ENCODE assay signal across 8 cellular contexts in the genomic region with DNA sequence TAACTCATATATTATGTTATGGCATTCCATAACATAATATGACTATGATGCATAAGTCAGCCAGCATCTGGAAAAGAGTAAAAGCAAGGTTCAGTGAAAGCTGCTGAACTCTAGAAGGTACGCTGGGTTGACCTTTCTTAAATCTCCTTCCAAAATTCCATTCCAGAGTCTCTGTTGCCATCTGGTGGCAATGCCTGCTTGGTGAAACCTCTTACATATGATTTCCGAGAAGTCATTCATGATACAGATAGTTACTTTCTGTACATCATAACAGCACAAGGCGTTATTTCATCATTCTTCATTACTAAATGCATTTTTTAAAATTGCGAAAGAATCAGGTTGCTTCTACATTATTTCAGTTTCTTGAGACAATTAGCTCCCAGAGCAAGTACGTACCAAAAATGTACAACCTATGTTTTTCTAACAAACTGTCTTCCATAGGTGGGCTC. TPM values are rescaled to one million over a fixed set of nuclear protein-coding genes. Genes with fewer than 3 reads are reported as not detected.
DNase-seq lines count a peak whose midpoint lies in the region; ATAC-seq lines count a peak whose summit lies in the region.

No MANE protein-coding gene starts in this region.

- H3K27me3 ChIP-seq in NT2/D1 (ENCODE audit: insufficient read depth, insufficient read length) = peaks cover 14% of the 10 kb centered on the region

- H3K9ac ChIP-seq in NT2/D1 (ENCODE audit: insufficient read length, low read depth) = no peak overlapping the region

- no peaks in the 10 kb centered on the region for H3K9me3 Mint-ChIP-seq in activated CD8-positive, alpha-beta memory T cell treated with anti-CD3 and anti-CD28 coated beads, Interleukin-2, amount 10 ng/mL, durations not matched to agents 7 days and 5 days (ENCODE audit: low read depth)

- no peaks in the 10 kb centered on the region for H3K36me3 ChIP-seq in NT2/D1 (ENCODE audit: insufficient read depth, insufficient read length, low read length)

- peak overlapping the region; percentile 62 for H3K27ac Mint-ChIP-seq in activated CD8-positive, alpha-beta memory T cell treated with anti-CD3 and anti-CD28 coated beads, Interleukin-2, amount 10 ng/mL, durations not matched to agents 7 days and 5 days

- peak overlapping the region; percentile 13 for H3K4me3 Mint-ChIP-seq in activated CD8-positive, alpha-beta memory T cell treated with anti-CD3 and anti-CD28 coated beads, Interleukin-2, amount 10 ng/mL, durations not matched to agents 7 days and 5 days

- peak; percentile 91 for ATAC-seq in activated CD8-positive, alpha-beta memory T cell treated with anti-CD3 and anti-CD28 coated beads, Interleukin-2, amount 10 ng/mL, durations not matched to agents 7 days and 5 days

- no peaks in the 10 kb centered on the region for H3K27me3 Mint-ChIP-seq in activated CD8-positive, alpha-beta memory T cell treated with anti-CD3 and anti-CD28 coated beads, Interleukin-2, amount 10 ng/mL, durations not matched to agents 7 days and 5 days

- DNase-seq in DMS53 (lab: John Stamatoyannopoulos, UW) (peak; percentile 96), HUDEP-2 (lab: John Stamatoyannopoulos, UW; ENCODE audit: unreplicated experiment in 76 of 76) (peak in 67 of 76 experiments; percentile 6 to 91 (median 63)), NT2/D1 (ENCODE audit: low read depth, low spot score) (peak; percentile 30), epidermal melanocyte (ENCODE audit: insufficient read length, low spot score) (peak; percentile 43), myocyte (ENCODE audit: low read depth) (peak; percentile 78), NCI-H1048 (lab: John Stamatoyannopoulos, UW) (no peak)
- DNase-seq in activated CD8-positive, alpha-beta memory T cell treated with anti-CD3 and anti-CD28 coated beads, Interleukin-2, amount 10 ng/mL, durations not matched to agents 7 days and 5 days = peak; percentile 85
- DNase-seq in stimulated activated naive CD4-positive, alpha-beta T cell treated with Interleukin-2 at 50 U/mL for 16 hours (lab: John Stamatoyannopoulos, UW) = peak; percentile 56

- H3K36me3 Mint-ChIP-seq in activated CD8-positive, alpha-beta memory T cell treated with anti-CD3 and anti-CD28 coated beads, Interleukin-2, amount 10 ng/mL, durations not matched to agents 7 days and 5 days = no peaks in the 10 kb centered on the region

- H3K4me3 ChIP-seq in NT2/D1 (ENCODE audit: insufficient read length, low read depth) = no peak overlapping the region

- peaks cover 8% of the 10 kb centered on the region for H3K4me1 Mint-ChIP-seq in activated CD8-positive, alpha-beta memory T cell treated with anti-CD3 and anti-CD28 coated beads, Interleukin-2, amount 10 ng/mL, durations not matched to agents 7 days and 5 days

- H3K9me3 ChIP-seq in NT2/D1 (ENCODE audit: insufficient read depth, low read length) = no peaks in the 10 kb centered on the region

- CTCF ChIA-PET in activated CD8-positive, alpha-beta memory T cell treated with anti-CD3 and anti-CD28 coated beads, Interleukin-2, amount 10 ng/mL, durations not matched to agents 7 days and 5 days (lab: Charles Lee) = interaction anchor here (0.8 to 7.5 kb wide), 16 partner anchors 11 to 315 kb away, joined by 3 to 50 read pairs (median 3); a partner anchor contains a TSS

- H3K4me1 ChIP-seq in NT2/D1 (ENCODE audit: insufficient read depth, insufficient read length) = no peaks in the 10 kb centered on the region

RNA-seq across cellular contexts. Expression of a gene that starts 7.0 kb away (rescaled TPM):
- total RNA-seq in activated CD8-positive, alpha-beta memory T cell treated with anti-CD3 and anti-CD28 coated beads, Interleukin-2, amount 10 ng/mL, durations not matched to agents 7 days and 5 days = 10 to 100 TPM; 22.7 to 24.5 TPM
- 31.8 and 33.3 TPM in 2 replicates for total RNA-seq in myocyte
- polyA plus RNA-seq in myocyte (2012) = 22.3 TPM
